In genomic region chr20:2585811-2586210, GRCh38 we compare ENCODE assay signal across 15 cellular contexts. TPM values are rescaled to one million over a fixed set of nuclear protein-coding genes. Genes with fewer than 3 reads are reported as not detected.
DNase-seq lines count a peak whose midpoint lies in the region; FAIRE-seq and TF ChIP-seq lines count a peak whose summit lies in the region.
"Had no signal": no experiment of that assay in that cellular context is flagged by ENCODE, and none has a peak within 500 bp of the region (broad histone marks: within the 10 kb centered on the region; RNA-seq: fewer than 3 reads in every experiment).

No MANE protein-coding gene starts in this region.

- H3K27ac Mint-ChIP-seq in astrocyte (ENCODE audit: unreplicated experiment): no peak overlapping the region
- H3K27ac Mint-ChIP-seq in activated naive CD4-positive, alpha-beta T cell treated with anti-CD3 and anti-CD28 coated beads, Interleukin-2, amount 10 ng/mL, durations not matched to agents 7 days and 5 days: no peak overlapping the region
- H3K27ac Mint-ChIP-seq: activated naive CD8-positive, alpha-beta T cell treated with anti-CD3 and anti-CD28 coated beads for 36 hours; T-cell had no signal

- H3K9me3 Mint-ChIP-seq in astrocyte (ENCODE audit: unreplicated experiment): peaks cover 2% of the 10 kb centered on the region
- H3K9me3 Mint-ChIP-seq in activated naive CD4-positive, alpha-beta T cell treated with anti-CD3 and anti-CD28 coated beads, Interleukin-2, amount 10 ng/mL, durations not matched to agents 7 days and 5 days: no peaks in the 10 kb centered on the region
- H3K9me3 Mint-ChIP-seq: activated naive CD8-positive, alpha-beta T cell treated with anti-CD3 and anti-CD28 coated beads for 36 hours; T-cell had no signal

- H3K4me1 ChIP-seq in ACC112 (ENCODE audit: control insufficient read depth, insufficient read depth, low read length, unreplicated experiment): peaks cover 14% of the 10 kb centered on the region
- H3K4me1 ChIP-seq in astrocyte (ENCODE audit: insufficient read depth, low read length): peaks cover 7% of the 10 kb centered on the region
- H3K4me1 ChIP-seq: parathyroid adenoma had no signal

- H3K4me1 Mint-ChIP-seq in astrocyte (ENCODE audit: low read depth, unreplicated experiment): no peaks in the 10 kb centered on the region
- H3K4me1 Mint-ChIP-seq in activated naive CD4-positive, alpha-beta T cell treated with anti-CD3 and anti-CD28 coated beads, Interleukin-2, amount 10 ng/mL, durations not matched to agents 7 days and 5 days: no peaks in the 10 kb centered on the region
- H3K4me1 Mint-ChIP-seq: activated naive CD8-positive, alpha-beta T cell treated with anti-CD3 and anti-CD28 coated beads for 36 hours; T-cell had no signal

- no peak overlapping the region for H3K9ac ChIP-seq in astrocyte (ENCODE audit: low read length)
- H3K9ac ChIP-seq: parathyroid adenoma had no signal

- H3K27me3 Mint-ChIP-seq in astrocyte (ENCODE audit: low read depth, unreplicated experiment): peaks cover 12% of the 10 kb centered on the region
- H3K27me3 Mint-ChIP-seq in activated naive CD4-positive, alpha-beta T cell treated with anti-CD3 and anti-CD28 coated beads, Interleukin-2, amount 10 ng/mL, durations not matched to agents 7 days and 5 days: peaks cover 18% of the 10 kb centered on the region

- no peak overlapping the region for H3K4me2 ChIP-seq in astrocyte (ENCODE audit: low read length)

- H4K20me1 ChIP-seq in astrocyte (ENCODE audit: insufficient read depth, low read length): no peaks in the 10 kb centered on the region

- no peak overlapping the region for H3K27ac ChIP-seq in ACC112 (ENCODE audit: low read depth, low read length)
- peak overlapping the region; percentile 7 for H3K27ac ChIP-seq in astrocyte (ENCODE audit: low read depth, low read length)
- H3K27ac ChIP-seq: parathyroid adenoma had no signal

- H3K4me3 ChIP-seq in ACC112 (ENCODE audit: low read depth, low read length): no peak overlapping the region
- H3K4me3 ChIP-seq in astrocyte (ENCODE audit: insufficient read depth, low read depth, low read length): no peak overlapping the region

- TF ChIP-seq CTCF in astrocyte (IDR thresholded peaks at IDR 0.05; ENCODE audit: insufficient read depth, low read depth, low read length): no peak

- DNase-seq in HS-27A (ENCODE audit: low read depth): peak; percentile 61
- peak; percentile 46 for DNase-seq in astrocyte (ENCODE audit: low read depth)
- DNase-seq in foreskin melanocyte: peak; percentile 57
- no peak for DNase-seq in NCI-H2029 treated with DMSO at 0.1 percent for 48 hours (lab: John Stamatoyannopoulos, UW)
- DNase-seq in T-helper 2 cell: no peak
- no peak for DNase-seq in activated naive CD4-positive, alpha-beta T cell treated with anti-CD3 and anti-CD28 coated beads, Interleukin-2, amount 10 ng/mL, durations not matched to agents 7 days and 5 days
- DNase-seq in NCI-H128 (lab: John Stamatoyannopoulos, UW; ENCODE audit: unreplicated experiment): no peak
- DNase-seq: activated CD4-positive, CD25-positive, alpha-beta regulatory T cell treated with anti-CD3 and anti-CD28 coated beads, Interleukin-2, amount 50 U/mL, for 72 hours; activated naive CD8-positive, alpha-beta T cell treated with anti-CD3 and anti-CD28 coated beads for 36 hours; cortex of kidney; NCI-H1417; T-cell had no signal

- H3K27me3 ChIP-seq in ACC112 (ENCODE audit: insufficient read depth, low read length) (peaks cover 17% of the 10 kb centered on the region; the same call in 1 of the 2 replicates), astrocyte (ENCODE audit: insufficient read depth, low read length) (peaks cover 7% of the 10 kb centered on the region)

- no peak overlapping the region for H3K4me3 Mint-ChIP-seq in astrocyte (ENCODE audit: unreplicated experiment)
- no peak overlapping the region for H3K4me3 Mint-ChIP-seq in activated naive CD4-positive, alpha-beta T cell treated with anti-CD3 and anti-CD28 coated beads, Interleukin-2, amount 10 ng/mL, durations not matched to agents 7 days and 5 days
- H3K4me3 Mint-ChIP-seq: activated naive CD8-positive, alpha-beta T cell treated with anti-CD3 and anti-CD28 coated beads for 36 hours; T-cell had no signal

- no peaks in the 10 kb centered on the region for H3K79me2 ChIP-seq in ACC112 (ENCODE audit: control insufficient read depth, insufficient read depth, low read length, unreplicated experiment)
- H3K79me2 ChIP-seq in astrocyte (ENCODE audit: insufficient read depth, low read length): no peaks in the 10 kb centered on the region
- H3K79me2 ChIP-seq: parathyroid adenoma had no signal

- H3K9me3 ChIP-seq in astrocyte (ENCODE audit: insufficient read depth, low read depth, low read length): no peaks in the 10 kb centered on the region

- H3K36me3 ChIP-seq in ACC112 (ENCODE audit: insufficient read depth, low read length) (no peaks in the 10 kb centered on the region), astrocyte (ENCODE audit: insufficient read depth, low read length) (no peaks in the 10 kb centered on the region)

- CTCF ChIA-PET in activated naive CD4-positive, alpha-beta T cell treated with anti-CD3 and anti-CD28 coated beads, Interleukin-2, amount 10 ng/mL, durations not matched to agents 7 days and 5 days (lab: Charles Lee): no interaction called here

- no peaks in the 10 kb centered on the region for H3K36me3 Mint-ChIP-seq in astrocyte (ENCODE audit: low read depth, unreplicated experiment)
- no peaks in the 10 kb centered on the region for H3K36me3 Mint-ChIP-seq in activated naive CD4-positive, alpha-beta T cell treated with anti-CD3 and anti-CD28 coated beads, Interleukin-2, amount 10 ng/mL, durations not matched to agents 7 days and 5 days
- H3K36me3 Mint-ChIP-seq: activated naive CD8-positive, alpha-beta T cell treated with anti-CD3 and anti-CD28 coated beads for 36 hours; T-cell had no signal

- FAIRE-seq in astrocyte (lab: Jason Lieb, UNC): no peak

- peak overlapping the region; percentile 86 for H2AFZ ChIP-seq in ACC112 (ENCODE audit: low read length, unreplicated experiment)
- H2AFZ ChIP-seq in astrocyte (ENCODE audit: low read depth, low read length): no peak overlapping the region
- H2AFZ ChIP-seq: parathyroid adenoma had no signal

RNA-seq across cellular contexts. Expression of gene TMC2, which starts 49.4 kb away (rescaled TPM):
- not detected in 2 replicates for total RNA-seq in astrocyte
- total RNA-seq: activated naive CD8-positive, alpha-beta T cell treated with anti-CD3 and anti-CD28 coated beads for 36 hours; glomerular endothelial cell; T-cell had no signal

Comparison
In these comparisons a context has a peak if more than half of its experiments do, and no peak if none do; other contexts are left out.
1. DNase-seq: peak in HS-27A (single experiment), astrocyte (single experiment) and foreskin melanocyte (single experiment); none in NCI-H2029 treated with DMSO at 0.1 percent for 48 hours (single experiment), T-helper 2 cell (0 of 5), activated naive CD4-positive, alpha-beta T cell treated with anti-CD3 and anti-CD28 coated beads, Interleukin-2, amount 10 ng/mL, durations not matched to agents 7 days and 5 days (single experiment) and NCI-H128 (single experiment).